Comparison of ENCODE assay signal across 14 cellular contexts in the genomic region with DNA sequence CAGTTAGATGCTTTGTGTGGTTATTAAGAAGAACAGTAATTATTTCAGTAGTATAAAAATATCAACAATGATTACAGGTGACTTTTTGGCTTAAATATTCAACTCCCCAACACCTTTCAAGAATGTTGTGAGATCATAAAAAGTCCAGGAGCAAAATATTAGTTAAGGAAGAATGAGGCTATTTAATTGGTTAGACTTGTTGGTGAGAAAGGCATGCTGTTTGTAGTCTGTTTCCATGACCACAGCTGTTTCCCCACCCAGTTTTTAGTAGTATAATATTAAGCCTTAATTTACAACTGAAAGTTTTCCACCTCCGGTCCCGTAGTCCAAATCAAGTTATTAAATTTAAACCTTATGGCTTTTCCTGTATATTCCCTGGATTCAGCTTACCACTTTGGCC.
DNase-seq lines count a peak whose midpoint lies in the region; ATAC-seq and TF ChIP-seq lines count a peak whose summit lies in the region.
"Had no signal": no experiment of that assay in that cellular context is flagged by ENCODE, and none has a peak within 500 bp of the region (broad histone marks: within the 10 kb centered on the region; RNA-seq: fewer than 3 reads in every experiment).

No MANE protein-coding gene starts in this region.

- peak overlapping the region; percentile 49 to 85 (median 74) for H3K27ac ChIP-seq in spleen
- H3K27ac ChIP-seq: 22Rv1, tibial artery had no signal

- no peaks in the 10 kb centered on the region for H3K36me3 Mint-ChIP-seq in activated CD4-positive, alpha-beta T cell treated with anti-CD3 and anti-CD28 coated beads for 36 hours (ENCODE audit: low read depth)
- no peaks in the 10 kb centered on the region for H3K36me3 Mint-ChIP-seq in T-cell

- no peak for TF ChIP-seq POLR2A in spleen (IDR thresholded peaks at IDR 0.05)

- H3K9me3 ChIP-seq in spleen, result no peaks in the 10 kb centered on the region
- H3K9me3 ChIP-seq: tibial artery had no signal

- intact Hi-C loops in activated CD4-positive, alpha-beta T cell treated with anti-CD3 and anti-CD28 coated beads for 36 hours (cut with DNase I, micrococcal nuclease), result loop anchor here (1.0 to 5.0 kb wide), 2 partner anchors 12 to 134 kb away; partner anchors contain the start of gene CELF2 (in 1 of the 2)
- intact Hi-C loops in spleen (cut with DNase I; ENCODE audit: low total_unique reads), result no loop called here

- CTCF ChIA-PET in activated CD4-positive, alpha-beta T cell treated with anti-CD3 and anti-CD28 coated beads for 36 hours (lab: Charles Lee), result interaction anchor here (0.6 to 3.0 kb wide), 7 partner anchors 9 to 461 kb away, joined by 4 to 26 read pairs (median 5); no protein-coding TSS in a partner anchor
- CTCF ChIA-PET in T-cell (lab: Charles Lee), result interaction anchor here in 1 of 2 donors (1.5 to 4.8 kb wide), 5 partner anchors 14 to 37 kb away, joined by 7 to 95 read pairs (median 9); no protein-coding TSS in a partner anchor

- TF ChIP-seq CTCF in spleen (IDR thresholded peaks at IDR 0.05 in 8 of 11, conservative IDR thresholded peaks at IDR 0.05 in 3 of 11), result no peak

- peak overlapping the region; percentile 73 for H3K4me3 Mint-ChIP-seq in activated CD4-positive, alpha-beta T cell treated with anti-CD3 and anti-CD28 coated beads for 36 hours
- H3K4me3 Mint-ChIP-seq in T-cell, result peak overlapping the region; percentile 74 to 77 (median 75)

- peak overlapping the region; percentile 96 for H3K27ac Mint-ChIP-seq in activated CD4-positive, alpha-beta T cell treated with anti-CD3 and anti-CD28 coated beads for 36 hours
- H3K27ac Mint-ChIP-seq in T-cell, result peak overlapping the region; percentile 96 to 98

- H3K9me3 Mint-ChIP-seq in activated CD4-positive, alpha-beta T cell treated with anti-CD3 and anti-CD28 coated beads for 36 hours (ENCODE audit: low read depth), result no peaks in the 10 kb centered on the region
- H3K9me3 Mint-ChIP-seq in T-cell, result no peaks in the 10 kb centered on the region

- ATAC-seq in activated CD4-positive, alpha-beta T cell treated with anti-CD3 and anti-CD28 coated beads for 36 hours, result no peak
- no peak for ATAC-seq in T-cell (replicated peaks in 1 of 4)
- ATAC-seq in HG03280 (IDR thresholded peaks at IDR 0.05; ENCODE audit: unreplicated experiment), result no peak

- H3K27me3 Mint-ChIP-seq in activated CD4-positive, alpha-beta T cell treated with anti-CD3 and anti-CD28 coated beads for 36 hours, result no peaks in the 10 kb centered on the region
- H3K27me3 Mint-ChIP-seq in T-cell, result no peaks in the 10 kb centered on the region

- WGBS in spleen, 5 donors, result 66 to 78% (median 71%) methylated on average over 2 of the region's 2 CpGs

- H3K4me1 ChIP-seq in spleen, result peaks cover 33 to 87% (median 64%) of the 10 kb centered on the region in 6 donors

- H3K4me1 Mint-ChIP-seq in activated CD4-positive, alpha-beta T cell treated with anti-CD3 and anti-CD28 coated beads for 36 hours, result peaks cover 97% of the 10 kb centered on the region
- peaks cover 96 to 100% (median 99%) of the 10 kb centered on the region in 3 donors for H3K4me1 Mint-ChIP-seq in T-cell

- no peaks in the 10 kb centered on the region for H3K27me3 ChIP-seq in spleen (replicated peaks in 1 of 7)
- H3K27me3 ChIP-seq: tibial artery had no signal

- DNase-seq in activated CD4-positive, alpha-beta T cell treated with anti-CD3 and anti-CD28 coated beads for 36 hours, result no peak
- no peak for DNase-seq in activated CD4-positive, alpha-beta T cell treated with anti-CD3 and anti-CD28 coated beads for 48 hours
- DNase-seq in T-cell (peak in 3 of 34 experiments; percentile 29 to 46 (median 36)), spleen (no peak), NCI-H1694 (lab: John Stamatoyannopoulos, UW) (no peak), NCI-H2081 (lab: John Stamatoyannopoulos, UW) (no peak)
- DNase-seq in central memory CD4-positive, alpha-beta T cell, result peak; percentile 68
- DNase-seq: activated CD4-positive, alpha-beta T cell treated with anti-CD3 and anti-CD28 coated beads, Interleukin-2, amount 50 U/mL, for 4 hours; midbrain; NCI-H2029; NCI-H69; tibial artery had no signal

- POLR2A ChIA-PET in activated CD4-positive, alpha-beta T cell treated with anti-CD3 and anti-CD28 coated beads for 36 hours (lab: Charles Lee), result interaction anchor here (0.8 to 2.9 kb wide), 5 partner anchors 14 to 169 kb away, joined by 3 to 42 read pairs (median 4); no protein-coding TSS in a partner anchor
- POLR2A ChIA-PET in T-cell (lab: Charles Lee), result interaction anchor here (0.5 to 7.3 kb wide), 15 partner anchors 8 to 1773 kb away, joined by 3 to 417 read pairs (median 4); no protein-coding TSS in a partner anchor

- peak overlapping the region in 1 of 8 donors; percentile 2 for H3K4me3 ChIP-seq in spleen
- H3K4me3 ChIP-seq: tibial artery had no signal

- H3K36me3 ChIP-seq in spleen, result no peaks in the 10 kb centered on the region
- H3K36me3 ChIP-seq: tibial artery had no signal
